In the genomic region with DNA sequence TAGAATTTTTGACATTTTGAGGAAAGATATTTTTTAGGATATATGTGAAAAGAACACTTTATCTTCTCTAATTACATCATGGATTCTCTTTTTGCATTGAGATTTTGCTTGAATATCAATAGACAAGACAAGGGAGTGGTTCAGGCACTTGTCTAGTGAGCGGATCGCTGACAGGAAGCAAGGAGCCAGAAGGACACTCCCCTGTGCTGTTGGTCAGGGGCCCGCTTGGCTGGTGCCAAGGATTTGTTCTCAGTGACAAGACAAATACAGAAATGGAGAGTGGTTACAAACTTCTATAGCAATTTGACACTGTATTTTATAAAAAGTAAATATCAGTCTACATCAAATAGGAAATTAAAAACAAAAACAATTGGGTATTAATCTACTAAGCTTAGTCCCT, we compare ENCODE assay signal across 20 cellular contexts.
DNase-seq lines count a peak whose midpoint lies in the region; ATAC-seq and TF ChIP-seq lines count a peak whose summit lies in the region.
"Had no signal": no experiment of that assay in that cellular context is flagged by ENCODE, and none has a peak within 500 bp of the region (broad histone marks: within the 10 kb centered on the region; RNA-seq: fewer than 3 reads in every experiment).

No MANE protein-coding gene starts in this region.

- H3K27ac ChIP-seq in right atrium auricular region (no peak overlapping the region), adrenal gland (no peak overlapping the region), right cardiac atrium (ENCODE audit: low read length) (no peak overlapping the region)
- H3K27ac ChIP-seq: PC-9, RWPE1, SJCRH30 had no signal

- no peaks in the 10 kb centered on the region for H3K27me3 ChIP-seq in right atrium auricular region
- no peaks in the 10 kb centered on the region for H3K27me3 ChIP-seq in adrenal gland
- H3K27me3 ChIP-seq in right cardiac atrium (ENCODE audit: control insufficient read depth, insufficient read depth) = no peaks in the 10 kb centered on the region
- H3K27me3 ChIP-seq: SJCRH30 had no signal

- no peak overlapping the region for H3K4me3 ChIP-seq in right atrium auricular region
- H3K4me3 ChIP-seq in adrenal gland = no peak overlapping the region
- H3K4me3 ChIP-seq in right cardiac atrium (ENCODE audit: low read length) = no peak overlapping the region
- H3K4me3 ChIP-seq: PC-9, SJCRH30 had no signal

- 39 to 55% (median 52%) methylated on average over 3 of the region's 3 CpGs for WGBS in adrenal gland, 4 donors
- 33% methylated on average over 3 of the region's 3 CpGs for whole genome bisulfite sequencing in right cardiac atrium

- intact Hi-C loops in Right ventricle myocardium superior (cut with DNase I) (no loop called here), adrenal gland (cut with DNase I) (no loop called here), right cardiac atrium (cut with DNase I) (no loop called here)

- no peak for TF ChIP-seq POLR2A in adrenal gland (IDR thresholded peaks at IDR 0.05)

- TF ChIP-seq CTCF in right atrium auricular region (IDR thresholded peaks at IDR 0.05) = no peak
- TF ChIP-seq CTCF in adrenal gland (IDR thresholded peaks at IDR 0.05) = no peak

- no peaks in the 10 kb centered on the region for H3K4me1 ChIP-seq in right atrium auricular region
- no peaks in the 10 kb centered on the region for H3K4me1 ChIP-seq in adrenal gland (replicated peaks in 1 of 2)
- no peaks in the 10 kb centered on the region for H3K4me1 ChIP-seq in right cardiac atrium (ENCODE audit: control insufficient read depth, insufficient read depth, low read length)
- H3K4me1 ChIP-seq: SJCRH30 had no signal

- H3K9me3 ChIP-seq in right atrium auricular region = no peaks in the 10 kb centered on the region
- H3K9me3 ChIP-seq in adrenal gland (replicated peaks in 1 of 3) = no peaks in the 10 kb centered on the region
- no peaks in the 10 kb centered on the region for H3K9me3 ChIP-seq in right cardiac atrium (ENCODE audit: control insufficient read depth, low read length)
- H3K9me3 ChIP-seq: SJCRH30 had no signal

- DNase-seq in Right ventricle myocardium superior (peak; percentile 42), right atrium auricular region (ENCODE audit: low spot score) (no peak), adrenal gland (peak in 5 of 7 donors; percentile 14 to 54 (median 25)), right cardiac atrium (peak in 2 of 3 donors; percentile 55 to 75), T-helper 9 cell (no peak), COLO829 (ENCODE audit: low spot score) (no peak), AG08396 (ENCODE audit: low spot score) (no peak)
- DNase-seq: C1 segment of cervical spinal cord; CD8-positive, alpha-beta memory T cell; DMS79 treated with DMSO at 0.1 percent for 48 hours; IMR-90; Karpas-422; NCI-H1048; NCI-H1436 treated with DMSO at 0.1 percent for 48 hours; NCI-H2081 treated with DMSO at 0.1 percent for 48 hours; NCI-H510A treated with DMSO at 0.1 percent for 48 hours; NCI-H82; PC-9; SJCRH30 had no signal

- ATAC-seq in Right ventricle myocardium superior (ENCODE audit: poor library complexity) (peak; percentile 53), right cardiac atrium (peak; percentile 60 to 61)

- H3K36me3 ChIP-seq in right atrium auricular region = no peaks in the 10 kb centered on the region
- H3K36me3 ChIP-seq in adrenal gland (replicated peaks in 1 of 2) = no peaks in the 10 kb centered on the region
- H3K36me3 ChIP-seq: SJCRH30 had no signal

Comparison
In these comparisons a context has a peak if more than half of its experiments do, and no peak if none do; other contexts are left out.
1. DNase-seq: peak in Right ventricle myocardium superior (single experiment), adrenal gland (5 of 7) and right cardiac atrium (2 of 3); none in right atrium auricular region (single experiment), T-helper 9 cell (single experiment), COLO829 (single experiment) and AG08396 (single experiment).